In the genomic region with DNA sequence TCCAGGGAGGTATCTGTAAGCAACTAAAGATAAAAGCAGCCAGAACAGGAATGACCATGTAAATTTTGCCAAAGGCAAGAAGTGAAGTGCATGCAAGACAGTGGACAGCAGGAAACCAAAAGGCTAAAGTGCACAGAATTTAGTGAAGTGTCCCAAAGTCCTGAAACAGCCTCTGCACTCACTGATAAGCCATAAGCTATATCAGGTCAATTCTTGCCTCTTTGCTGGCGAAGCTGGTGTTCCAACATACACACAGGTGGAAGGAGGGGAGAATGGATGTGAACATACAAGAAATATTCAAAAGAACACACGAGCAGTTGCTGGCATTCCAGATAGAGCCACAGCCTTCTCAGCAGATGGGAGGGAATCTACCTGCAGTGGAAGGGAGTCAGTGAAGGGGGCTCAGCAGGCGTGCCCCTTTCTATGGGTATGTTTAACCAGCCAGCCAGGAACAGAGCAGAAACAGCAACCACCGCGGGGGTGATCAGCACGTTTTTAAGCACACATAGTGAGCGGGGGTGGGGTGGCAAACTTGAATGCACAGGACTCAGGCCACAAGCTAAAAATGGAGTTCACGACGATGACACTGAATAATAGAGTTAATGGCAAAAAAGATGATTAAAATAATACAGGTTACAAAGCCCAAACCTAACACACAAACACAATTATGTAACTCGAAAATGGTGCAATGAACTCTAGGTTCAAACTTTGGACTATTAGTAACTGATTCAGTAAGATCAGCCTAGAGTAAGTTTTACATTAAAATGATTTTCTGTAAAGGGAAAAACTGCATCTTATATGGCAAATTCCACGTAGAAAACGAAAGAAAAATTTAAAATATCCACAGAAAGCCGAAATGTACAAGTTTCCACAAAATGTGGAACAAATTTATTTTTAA, we compare ENCODE assay signal across 8 cellular contexts.
A peak's percentile ranks its signal among the peaks of the same experiment; 100 is the strongest.
DNase-seq lines count a peak whose midpoint lies in the region.

No MANE protein-coding gene starts in this region.

- H3K4me3 ChIP-seq in NT2/D1 (ENCODE audit: insufficient read length, low read depth) (peak overlapping the region; percentile 80), adipocyte (ENCODE audit: low read length) (peak overlapping the region; percentile 94)

- H3K9ac ChIP-seq in NT2/D1 (ENCODE audit: insufficient read length, low read depth) (peak overlapping the region; percentile 83), adipocyte (ENCODE audit: low read length) (peak overlapping the region; percentile 95)

- H3K27me3 ChIP-seq in NT2/D1 (ENCODE audit: insufficient read depth, insufficient read length) (no peaks in the 10 kb centered on the region), adipocyte (replicated peaks; ENCODE audit: control insufficient read depth, insufficient read depth, low read length) (no peaks in the 10 kb centered on the region)

- H3K36me3 ChIP-seq in NT2/D1 (ENCODE audit: insufficient read depth, insufficient read length, low read length) (peaks cover 39% of the 10 kb centered on the region), adipocyte (ENCODE audit: control insufficient read depth, insufficient read depth, low read length, severe bottlenecking) (peaks cover 23% of the 10 kb centered on the region)

- H3K4me1 ChIP-seq in NT2/D1 (ENCODE audit: insufficient read depth, insufficient read length) (no peaks in the 10 kb centered on the region), adipocyte (ENCODE audit: control insufficient read depth, insufficient read depth, low read length) (peaks cover 18% of the 10 kb centered on the region)

- H3K9me3 ChIP-seq in NT2/D1 (ENCODE audit: insufficient read depth, low read length) (peaks cover 30% of the 10 kb centered on the region), adipocyte (ENCODE audit: control insufficient read depth, low read length) (no peaks in the 10 kb centered on the region)

- DNase-seq in GM03348 (ENCODE audit: low spot score) (peak; percentile 19), NT2/D1 (ENCODE audit: low read depth, low spot score) (peak; percentile 8), adipocyte (ENCODE audit: low read depth) (peak; percentile 45), iPS-NIHi7 (ENCODE audit: extremely low spot score) (peak; percentile 41), SW480 (ENCODE audit: low spot score) (no peak), D341Med (ENCODE audit: low spot score) (no peak), NCI-H2171 treated with DMSO at 0.1 percent for 48 hours (lab: John Stamatoyannopoulos, UW) (no peak)
- peak; percentile 19 for DNase-seq in stimulated activated CD4-positive, alpha-beta T cell treated with anti-CD3 and anti-CD28 coated beads, Interleukin-12 subunit alpha, Interleukin-12 subunit beta, amount 100 ng/mL, for 4 hours

Comparison
In these comparisons a context has a peak if more than half of its experiments do, and no peak if none do; other contexts are left out.
1. DNase-seq: peak in GM03348 (single experiment), NT2/D1 (single experiment), adipocyte (single experiment), iPS-NIHi7 (single experiment) and stimulated activated CD4-positive, alpha-beta T cell treated with anti-CD3 and anti-CD28 coated beads, Interleukin-12 subunit alpha, Interleukin-12 subunit beta, amount 100 ng/mL, for 4 hours (single experiment); none in SW480 (single experiment), D341Med (single experiment) and NCI-H2171 treated with DMSO at 0.1 percent for 48 hours (single experiment).